Comparison of ENCODE assay signal across 8 cellular contexts in the genomic region with DNA sequence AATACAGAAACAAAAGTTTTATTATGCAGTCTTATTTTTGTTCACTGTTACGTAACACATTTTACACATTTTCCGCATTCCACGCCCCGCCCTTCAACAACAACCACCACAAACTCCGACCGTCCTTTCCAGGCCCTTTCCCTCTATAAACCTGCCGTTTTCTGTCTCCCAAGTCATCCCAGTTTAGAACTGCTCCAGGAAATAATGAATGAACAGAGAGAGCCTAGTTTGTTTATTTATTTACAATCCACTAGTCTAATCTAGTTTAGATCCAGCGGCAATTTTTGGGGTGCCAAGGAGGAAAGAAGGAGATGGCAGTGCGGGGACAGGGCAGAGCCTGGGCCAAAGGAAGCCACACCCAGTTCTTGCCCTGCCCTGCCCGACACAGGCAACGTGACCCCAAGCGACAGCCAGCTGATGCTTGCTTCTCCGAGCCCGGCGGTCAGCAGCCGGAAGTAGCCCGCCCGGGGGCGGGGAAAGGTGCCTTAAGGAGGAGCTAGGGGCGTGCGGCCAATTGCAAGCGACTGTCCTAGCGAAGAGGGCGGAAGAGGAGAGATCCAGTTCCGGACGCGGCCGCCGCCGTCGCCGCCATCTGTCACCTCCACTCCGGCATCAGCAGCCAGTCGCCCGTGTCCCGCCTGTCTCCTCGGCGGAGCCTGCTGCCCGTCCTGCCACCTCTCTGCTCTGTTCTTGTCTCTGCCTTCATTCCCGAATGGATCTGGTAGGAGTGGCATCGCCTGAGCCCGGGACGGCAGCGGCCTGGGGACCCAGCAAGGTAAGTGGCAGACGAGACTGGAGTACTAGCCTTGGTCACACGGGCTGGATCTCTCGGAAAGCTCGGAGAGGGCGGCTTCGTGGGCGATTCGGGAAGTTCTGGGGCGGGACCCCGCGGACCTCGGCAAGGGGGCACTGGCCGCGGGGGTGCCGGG. TPM values are rescaled to one million over a fixed set of nuclear protein-coding genes. Genes with fewer than 3 reads are reported as not detected.
DNase-seq lines count a peak whose midpoint lies in the region; ATAC-seq, FAIRE-seq and TF ChIP-seq lines count a peak whose summit lies in the region.

A gene with protein sequence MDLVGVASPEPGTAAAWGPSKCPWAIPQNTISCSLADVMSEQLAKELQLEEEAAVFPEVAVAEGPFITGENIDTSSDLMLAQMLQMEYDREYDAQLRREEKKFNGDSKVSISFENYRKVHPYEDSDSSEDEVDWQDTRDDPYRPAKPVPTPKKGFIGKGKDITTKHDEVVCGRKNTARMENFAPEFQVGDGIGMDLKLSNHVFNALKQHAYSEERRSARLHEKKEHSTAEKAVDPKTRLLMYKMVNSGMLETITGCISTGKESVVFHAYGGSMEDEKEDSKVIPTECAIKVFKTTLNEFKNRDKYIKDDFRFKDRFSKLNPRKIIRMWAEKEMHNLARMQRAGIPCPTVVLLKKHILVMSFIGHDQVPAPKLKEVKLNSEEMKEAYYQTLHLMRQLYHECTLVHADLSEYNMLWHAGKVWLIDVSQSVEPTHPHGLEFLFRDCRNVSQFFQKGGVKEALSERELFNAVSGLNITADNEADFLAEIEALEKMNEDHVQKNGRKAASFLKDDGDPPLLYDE (plus strand): TSS at position 560 of the 929 bp plus-strand sequence. CDS start 153 bp downstream, at position 713.

- H2AFZ ChIP-seq in mammary epithelial cell (ENCODE audit: low read depth, low read length) = peak within 1 kb of the TSS; percentile 91

- intact Hi-C loops in mammary epithelial cell (cut with micrococcal nuclease) = loop anchor here (1.0 kb wide), 2 partner anchors 16 to 30 kb away; a partner anchor contains a TSS

- H3K9ac ChIP-seq in mammary epithelial cell (ENCODE audit: insufficient read depth, low read length) (peak within 1 kb of the TSS; percentile 99), iPS-20b (ENCODE audit: low read depth, low read length) (peak within 1 kb of the TSS; percentile 81)

- BruUV-seq in mammary epithelial cell (replicated peaks; lab: Mats Ljungman, UMichigan) = TSS peak; percentile 86

- peak within 1 kb of the TSS; percentile 96 for H3K4me2 ChIP-seq in mammary epithelial cell (ENCODE audit: insufficient read depth, low read depth, low read length)

- H3K27ac ChIP-seq in WERI-Rb-1 (peak within 1 kb of the TSS; percentile 87), mammary epithelial cell (ENCODE audit: insufficient read depth, low read depth, low read length) (peak within 1 kb of the TSS; percentile 97), iPS-20b (ENCODE audit: low read length) (no peak within 1 kb of the TSS), small intestine (ENCODE audit: low read depth in 1 of 2, low read length in 1 of 2) (peak within 1 kb of the TSS; percentile 90 to 100)

- peak within 1 kb of the TSS; percentile 90 for H3K4me3 ChIP-seq in WERI-Rb-1 (ENCODE audit: low read depth, low read length)
- H3K4me3 ChIP-seq in mammary epithelial cell (replicated peaks in 1 of 3; ENCODE audit: insufficient read depth in 1 of 3, low read depth in 2 of 3, low read length in 3 of 3) = peak within 1 kb of the TSS; percentile 64 to 100 (median 97)
- peak within 1 kb of the TSS; percentile 95 for H3K4me3 ChIP-seq in iPS-20b (ENCODE audit: low read length)
- H3K4me3 ChIP-seq in small intestine (ENCODE audit: low read depth in 1 of 2, low read length in 2 of 2) = peak within 1 kb of the TSS; percentile 81 to 88

- CTCF ChIA-PET in mammary epithelial cell (lab: Charles Lee; ENCODE audit: low non-redundant PET) = interaction anchor here (1.4 kb wide), 1 partner anchor 45 kb away, joined by 5 read pairs; no protein-coding TSS in a partner anchor

- H3K79me2 ChIP-seq in mammary epithelial cell (ENCODE audit: insufficient read depth, low read length) = peaks cover 50% of the 10 kb centered on the region

- dilution Hi-C loops in mammary epithelial cell (cut with HindIII; ENCODE audit: low sequenced_read_pairs) = loop anchor here (5.0 kb wide), 1 partner anchor 69 kb away; no protein-coding TSS in a partner anchor

- FAIRE-seq in small intestine (lab: Jason Lieb, UNC) = no peak

- DNase-seq in ACHN (peak; percentile 95), NCI-H2227 (lab: John Stamatoyannopoulos, UW; ENCODE audit: unreplicated experiment) (peak; percentile 97), WERI-Rb-1 (peak; percentile 98), mammary epithelial cell (peak; percentile 97), small intestine (peak; percentile 99)

- TF ChIP-seq CTCF in WERI-Rb-1 (IDR thresholded peaks at IDR 0.05; ENCODE audit: low read depth, low read length) (no peak), mammary epithelial cell (conservative IDR thresholded peaks at IDR 0.05 in 1 of 2, IDR thresholded peaks at IDR 0.05 in 1 of 2; ENCODE audit: extremely low read depth in 1 of 2, insufficient read depth in 1 of 2, low read depth in 1 of 2, low read length in 2 of 2) (no peak)

- WGBS in mammary epithelial cell (ENCODE audit: low coverage, missing lambda C conversion rate) = 2% methylated on average over 34 of the region's 59 CpGs
- 0 to 1% (median 0%) methylated on average over 53 to 59 of the region's 59 CpGs for WGBS in small intestine, 3 donors

- H4K20me1 ChIP-seq in mammary epithelial cell (ENCODE audit: insufficient read depth, low read length) = peaks cover 5% of the 10 kb centered on the region

- ATAC-seq in GM18873 (IDR thresholded peaks at IDR 0.05; ENCODE audit: low FRiP score, unreplicated experiment) (peak; percentile 95), HG03139 (IDR thresholded peaks at IDR 0.05; ENCODE audit: unreplicated experiment) (peak; percentile 99)

- peaks cover 15% of the 10 kb centered on the region for H3K36me3 ChIP-seq in WERI-Rb-1
- peaks cover 3% of the 10 kb centered on the region for H3K36me3 ChIP-seq in mammary epithelial cell (ENCODE audit: insufficient read depth, low read length)
- H3K36me3 ChIP-seq in iPS-20b (ENCODE audit: insufficient read depth, low read depth, low read length) = no peaks in the 10 kb centered on the region
- H3K36me3 ChIP-seq in small intestine (ENCODE audit: control insufficient read depth in 2 of 2, insufficient read depth in 2 of 2, low read length in 2 of 2) = peaks cover 0 to 2% of the 10 kb centered on the region in 2 donors

- H3K4me1 ChIP-seq in mammary epithelial cell (ENCODE audit: insufficient read depth, low read length) (peaks cover 14% of the 10 kb centered on the region), iPS-20b (ENCODE audit: insufficient read depth, low read length) (no peaks in the 10 kb centered on the region), small intestine (ENCODE audit: control insufficient read depth in 2 of 2, insufficient read depth in 1 of 2, low read depth in 1 of 2, low read length in 1 of 2) (peaks cover under 1 to 6% of the 10 kb centered on the region in 2 donors)

- in situ Hi-C loops in ACHN (cut with HindIII; ENCODE audit: low pct_ligation_motif_present, low pct_unique_long_range_greater_than_20kb, low sequenced_read_pairs) (no loop called here), mammary epithelial cell (cut with MboI; ENCODE audit: low sequenced_read_pairs in 2 of 2) (no loop called here)

- H3K27me3 ChIP-seq in WERI-Rb-1 (ENCODE audit: insufficient read depth, low read depth, severe bottlenecking) = no peaks in the 10 kb centered on the region
- H3K27me3 ChIP-seq in mammary epithelial cell (ENCODE audit: insufficient read depth, low read length) = no peaks in the 10 kb centered on the region
- no peaks in the 10 kb centered on the region for H3K27me3 ChIP-seq in iPS-20b (ENCODE audit: insufficient read depth, low read length)
- no peaks in the 10 kb centered on the region for H3K27me3 ChIP-seq in small intestine (ENCODE audit: control insufficient read depth in 2 of 2, insufficient read depth in 2 of 2, low read length in 2 of 2)

- H3K9me3 ChIP-seq in WERI-Rb-1 (ENCODE audit: severe bottlenecking) = no peaks in the 10 kb centered on the region
- H3K9me3 ChIP-seq in mammary epithelial cell (replicated peaks; ENCODE audit: insufficient read depth, low read length) = no peaks in the 10 kb centered on the region
- H3K9me3 ChIP-seq in iPS-20b (ENCODE audit: insufficient read depth, low read depth, low read length) = no peaks in the 10 kb centered on the region
- no peaks in the 10 kb centered on the region for H3K9me3 ChIP-seq in small intestine (ENCODE audit: control insufficient read depth, low read depth)

RNA-seq across cellular contexts. Expression of the gene that starts here (rescaled TPM):
- total RNA-seq in mammary epithelial cell = 100 to 1,000 TPM in 1 of 2 donors, 10 to 100 TPM in 1; 94.1 to 128 TPM
- polyA plus RNA-seq in mammary epithelial cell (27.5 TPM), small intestine (100 to 1,000 TPM in 2 of 3 donors, 10 to 100 TPM in 1; 41.0 to 215 (median 193) TPM)
- 28.1 TPM for polyA minus RNA-seq in mammary epithelial cell
